8 cellular contexts compared by ENCODE assay signal in the genomic region with DNA sequence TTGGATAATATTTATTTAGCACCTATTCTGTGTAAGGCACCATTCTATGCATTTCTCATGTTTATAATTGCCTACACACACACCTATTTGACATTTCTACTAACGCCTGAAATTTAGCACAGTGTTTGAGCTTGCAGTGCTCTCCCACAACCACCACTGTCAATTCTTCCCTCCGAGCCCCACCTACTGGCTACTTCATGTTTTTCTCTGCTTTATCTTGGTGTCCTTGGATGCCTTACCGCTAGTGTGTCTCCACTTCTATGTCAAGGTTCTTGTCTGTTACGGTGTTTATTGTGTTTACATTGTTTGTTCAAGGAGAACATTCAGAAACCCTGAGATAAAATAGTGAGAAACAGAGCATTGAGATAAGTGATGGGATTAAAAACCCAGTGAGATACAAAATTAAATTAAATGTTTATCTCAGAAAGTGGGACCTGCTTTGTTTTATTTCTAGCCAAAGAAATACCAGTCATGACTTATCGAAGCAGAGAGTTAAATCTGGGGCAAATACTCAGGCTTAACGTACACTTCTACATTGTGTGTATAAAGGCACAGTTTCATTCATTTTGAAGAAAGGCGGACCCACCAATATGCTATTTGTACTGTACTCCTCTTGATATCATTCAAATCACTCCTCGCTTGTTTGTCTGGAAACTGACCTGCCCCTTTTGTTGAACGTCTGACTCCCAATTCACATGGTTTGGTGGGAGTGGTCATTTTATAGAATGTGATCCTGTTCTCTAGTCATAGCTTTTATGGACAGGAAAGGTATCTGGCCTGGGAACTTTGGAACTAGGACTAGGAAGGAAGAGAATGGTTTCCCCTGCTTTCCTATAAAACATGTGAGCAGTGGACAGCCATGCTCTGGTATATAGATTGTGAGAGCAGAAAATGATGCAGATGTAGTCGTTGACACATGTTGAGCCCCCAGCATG. TPM values are rescaled to one million over a fixed set of nuclear protein-coding genes. Genes with fewer than 3 reads are reported as not detected.
DNase-seq lines count a peak whose midpoint lies in the region; ATAC-seq and TF ChIP-seq lines count a peak whose summit lies in the region.

No MANE protein-coding gene starts in this region.

- no peak overlapping the region for H3K27ac Mint-ChIP-seq in activated CD4-positive, alpha-beta memory T cell treated with anti-CD3 and anti-CD28 coated beads for 36 hours
- H3K27ac Mint-ChIP-seq in type B pancreatic cell, result no peak overlapping the region

- intact Hi-C loops in activated CD4-positive, alpha-beta memory T cell treated with anti-CD3 and anti-CD28 coated beads for 36 hours (cut with micrococcal nuclease), result no loop called here

- H3K27ac ChIP-seq in MM.1S (ENCODE audit: low read length), result no peak overlapping the region

- no peaks in the 10 kb centered on the region for H3K36me3 Mint-ChIP-seq in activated CD4-positive, alpha-beta memory T cell treated with anti-CD3 and anti-CD28 coated beads for 36 hours
- H3K36me3 Mint-ChIP-seq in type B pancreatic cell, result no peaks in the 10 kb centered on the region

- no peaks in the 10 kb centered on the region for H4K20me1 ChIP-seq in MM.1S (ENCODE audit: insufficient read depth, low read length)

- DNase-seq in SIG-M5 treated with dmso at 0.1 percent for 504 hours (lab: John Stamatoyannopoulos, UW; ENCODE audit: unreplicated experiment) (peak; percentile 57), SIG-M5 (lab: John Stamatoyannopoulos, UW) (no peak), H4 (ENCODE audit: low spot score) (peak; percentile 41), MM.1S (peak; percentile 51), iPS DF 4.7 (ENCODE audit: extremely low read depth, low spot score) (peak; percentile 19), type B pancreatic cell (ENCODE audit: extremely low spot score, unreplicated experiment) (no peak)
- DNase-seq in activated CD4-positive, alpha-beta memory T cell treated with anti-CD3 and anti-CD28 coated beads for 36 hours, result peak; percentile 31

- POLR2A ChIA-PET in activated CD4-positive, alpha-beta memory T cell treated with anti-CD3 and anti-CD28 coated beads for 36 hours (lab: Charles Lee), result no interaction called here

- TF ChIP-seq CTCF in MM.1S (IDR thresholded peaks at IDR 0.05; ENCODE audit: low read length), result peak; percentile 50
- peak; percentile 78 for TF ChIP-seq CTCF in type B pancreatic cell (conservative IDR thresholded peaks at IDR 0.05)

- H3K4me2 ChIP-seq in MM.1S (ENCODE audit: low read depth, low read length), result no peak overlapping the region

- H3K79me2 ChIP-seq in MM.1S (ENCODE audit: low read length), result no peaks in the 10 kb centered on the region

- no peaks in the 10 kb centered on the region for H3K4me1 Mint-ChIP-seq in activated CD4-positive, alpha-beta memory T cell treated with anti-CD3 and anti-CD28 coated beads for 36 hours (ENCODE audit: low read depth)
- H3K4me1 Mint-ChIP-seq in type B pancreatic cell (ENCODE audit: unreplicated experiment), result peaks cover 5% of the 10 kb centered on the region

- no peaks in the 10 kb centered on the region for H3F3A ChIP-seq in MM.1S (ENCODE audit: insufficient read depth, low read length)

- no peaks in the 10 kb centered on the region for H3K9me3 ChIP-seq in MM.1S (replicated peaks; ENCODE audit: insufficient read depth, low read length)

- ATAC-seq in GM21825 (IDR thresholded peaks at IDR 0.05; ENCODE audit: unreplicated experiment), result no peak

- CTCF ChIA-PET in activated CD4-positive, alpha-beta memory T cell treated with anti-CD3 and anti-CD28 coated beads for 36 hours (lab: Charles Lee), result interaction anchor here (0.8 to 6.3 kb wide), 6 partner anchors 175 to 417 kb away, joined by 3 to 98 read pairs (median 5); partner anchors contain the start of gene SMCO4

- no peaks in the 10 kb centered on the region for H3K36me3 ChIP-seq in MM.1S (replicated peaks; ENCODE audit: insufficient read depth, low read length)

- peaks cover 22% of the 10 kb centered on the region for H3K27me3 Mint-ChIP-seq in activated CD4-positive, alpha-beta memory T cell treated with anti-CD3 and anti-CD28 coated beads for 36 hours
- H3K27me3 Mint-ChIP-seq in type B pancreatic cell, result peaks cover 40% of the 10 kb centered on the region

- H3K4me3 ChIP-seq in MM.1S (ENCODE audit: low read length), result no peak overlapping the region

- H3K9ac ChIP-seq in MM.1S (ENCODE audit: low read length), result no peak overlapping the region

- H3K4me1 ChIP-seq in MM.1S (ENCODE audit: low read length), result no peaks in the 10 kb centered on the region

- no peaks in the 10 kb centered on the region for H3K9me3 Mint-ChIP-seq in activated CD4-positive, alpha-beta memory T cell treated with anti-CD3 and anti-CD28 coated beads for 36 hours
- no peaks in the 10 kb centered on the region for H3K9me3 Mint-ChIP-seq in type B pancreatic cell

- H3K9me2 ChIP-seq in MM.1S (replicated peaks; ENCODE audit: insufficient read depth, low read length), result no peaks in the 10 kb centered on the region

- H3K4me3 Mint-ChIP-seq in activated CD4-positive, alpha-beta memory T cell treated with anti-CD3 and anti-CD28 coated beads for 36 hours, result no peak overlapping the region
- H3K4me3 Mint-ChIP-seq in type B pancreatic cell, result no peak overlapping the region

- no peaks in the 10 kb centered on the region for H3K27me3 ChIP-seq in MM.1S (replicated peaks; ENCODE audit: insufficient read depth, low read length)

- no peak overlapping the region for H2AFZ ChIP-seq in MM.1S (ENCODE audit: low read length)

RNA-seq across cellular contexts. Expression of gene SLC36A4, which starts 39.2 kb away (rescaled TPM):
- total RNA-seq in H4 (2014; rRNA removed; shearing (Covaris generic)), result 2.9 and 10.0 TPM in 2 replicates
- 10 to 100 TPM; 13.9 to 14.0 TPM for total RNA-seq in activated CD4-positive, alpha-beta memory T cell treated with anti-CD3 and anti-CD28 coated beads for 36 hours
- total RNA-seq in type B pancreatic cell (ENCODE audit: low replicate concordance), result 13.9 and 18.9 TPM in 2 replicates

Comparison
In these comparisons a context has a peak if more than half of its experiments do, and no peak if none do; other contexts are left out.
1. DNase-seq: peak in SIG-M5 treated with dmso at 0.1 percent for 504 hours (single experiment), H4 (single experiment), MM.1S (single experiment), activated CD4-positive, alpha-beta memory T cell treated with anti-CD3 and anti-CD28 coated beads for 36 hours (single experiment) and iPS DF 4.7 (single experiment); none in SIG-M5 (single experiment) and type B pancreatic cell (single experiment).